Comparison of ENCODE assay signal across 1 cellular context in genomic region chr2:63580651-63581050, GRCh38.
TF ChIP-seq lines count a peak whose summit lies in the region.

No MANE protein-coding gene starts in this region.

TF ChIP-seq in WTC11, 78 proteins besides CTCF, POLR2A, EP300 and RAD21:
- TF ChIP-seq SMAD4 (CRISPR knock-in tag; IDR thresholded peaks at IDR 0.05) (no peak), RELA (CRISPR knock-in tag; IDR thresholded peaks at IDR 0.05; ENCODE audit: borderline replicate concordance) (no peak), NR2C2 (CRISPR knock-in tag; IDR thresholded peaks at IDR 0.05) (no peak), ZNF396 (CRISPR knock-in tag; IDR thresholded peaks at IDR 0.05; ENCODE audit: borderline replicate concordance) (no peak), NFYB (CRISPR knock-in tag; conservative IDR thresholded peaks at IDR 0.05; ENCODE audit: low read depth) (no peak), ZBTB21 (CRISPR knock-in tag; IDR thresholded peaks at IDR 0.05; ENCODE audit: borderline replicate concordance) (no peak), NFATC4 (CRISPR knock-in tag; IDR thresholded peaks at IDR 0.05) (no peak), ESRRA (CRISPR knock-in tag; IDR thresholded peaks at IDR 0.05; ENCODE audit: borderline replicate concordance) (no peak), CREB1 (CRISPR knock-in tag; IDR thresholded peaks at IDR 0.05) (no peak), NR3C1 (CRISPR knock-in tag; conservative IDR thresholded peaks at IDR 0.05; ENCODE audit: low read depth) (no peak), PRDM15 (CRISPR knock-in tag; IDR thresholded peaks at IDR 0.05) (no peak), ZNF232 (CRISPR knock-in tag; IDR thresholded peaks at IDR 0.05) (no peak), JAZF1 (CRISPR knock-in tag; IDR thresholded peaks at IDR 0.05) (no peak), ZNF425 (CRISPR knock-in tag; conservative IDR thresholded peaks at IDR 0.05) (no peak)
- TF ChIP-seq, protein P1, sequence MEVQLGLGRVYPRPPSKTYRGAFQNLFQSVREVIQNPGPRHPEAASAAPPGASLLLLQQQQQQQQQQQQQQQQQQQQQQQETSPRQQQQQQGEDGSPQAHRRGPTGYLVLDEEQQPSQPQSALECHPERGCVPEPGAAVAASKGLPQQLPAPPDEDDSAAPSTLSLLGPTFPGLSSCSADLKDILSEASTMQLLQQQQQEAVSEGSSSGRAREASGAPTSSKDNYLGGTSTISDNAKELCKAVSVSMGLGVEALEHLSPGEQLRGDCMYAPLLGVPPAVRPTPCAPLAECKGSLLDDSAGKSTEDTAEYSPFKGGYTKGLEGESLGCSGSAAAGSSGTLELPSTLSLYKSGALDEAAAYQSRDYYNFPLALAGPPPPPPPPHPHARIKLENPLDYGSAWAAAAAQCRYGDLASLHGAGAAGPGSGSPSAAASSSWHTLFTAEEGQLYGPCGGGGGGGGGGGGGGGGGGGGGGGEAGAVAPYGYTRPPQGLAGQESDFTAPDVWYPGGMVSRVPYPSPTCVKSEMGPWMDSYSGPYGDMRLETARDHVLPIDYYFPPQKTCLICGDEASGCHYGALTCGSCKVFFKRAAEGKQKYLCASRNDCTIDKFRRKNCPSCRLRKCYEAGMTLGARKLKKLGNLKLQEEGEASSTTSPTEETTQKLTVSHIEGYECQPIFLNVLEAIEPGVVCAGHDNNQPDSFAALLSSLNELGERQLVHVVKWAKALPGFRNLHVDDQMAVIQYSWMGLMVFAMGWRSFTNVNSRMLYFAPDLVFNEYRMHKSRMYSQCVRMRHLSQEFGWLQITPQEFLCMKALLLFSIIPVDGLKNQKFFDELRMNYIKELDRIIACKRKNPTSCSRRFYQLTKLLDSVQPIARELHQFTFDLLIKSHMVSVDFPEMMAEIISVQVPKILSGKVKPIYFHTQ (CRISPR knock-in tag; IDR thresholded peaks at IDR 0.05), result no peak
- TF ChIP-seq, protein P2, sequence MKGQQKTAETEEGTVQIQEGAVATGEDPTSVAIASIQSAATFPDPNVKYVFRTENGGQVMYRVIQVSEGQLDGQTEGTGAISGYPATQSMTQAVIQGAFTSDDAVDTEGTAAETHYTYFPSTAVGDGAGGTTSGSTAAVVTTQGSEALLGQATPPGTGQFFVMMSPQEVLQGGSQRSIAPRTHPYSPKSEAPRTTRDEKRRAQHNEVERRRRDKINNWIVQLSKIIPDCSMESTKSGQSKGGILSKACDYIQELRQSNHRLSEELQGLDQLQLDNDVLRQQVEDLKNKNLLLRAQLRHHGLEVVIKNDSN (CRISPR knock-in tag; IDR thresholded peaks at IDR 0.05), result no peak
- TF ChIP-seq, protein P3, sequence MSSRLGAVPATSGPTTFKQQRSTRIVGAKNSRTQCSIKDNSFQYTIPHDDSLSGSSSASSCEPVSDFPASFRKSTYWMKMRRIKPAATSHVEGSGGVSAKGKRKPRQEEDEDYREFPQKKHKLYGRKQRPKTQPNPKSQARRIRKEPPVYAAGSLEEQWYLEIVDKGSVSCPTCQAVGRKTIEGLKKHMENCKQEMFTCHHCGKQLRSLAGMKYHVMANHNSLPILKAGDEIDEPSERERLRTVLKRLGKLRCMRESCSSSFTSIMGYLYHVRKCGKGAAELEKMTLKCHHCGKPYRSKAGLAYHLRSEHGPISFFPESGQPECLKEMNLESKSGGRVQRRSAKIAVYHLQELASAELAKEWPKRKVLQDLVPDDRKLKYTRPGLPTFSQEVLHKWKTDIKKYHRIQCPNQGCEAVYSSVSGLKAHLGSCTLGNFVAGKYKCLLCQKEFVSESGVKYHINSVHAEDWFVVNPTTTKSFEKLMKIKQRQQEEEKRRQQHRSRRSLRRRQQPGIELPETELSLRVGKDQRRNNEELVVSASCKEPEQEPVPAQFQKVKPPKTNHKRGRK (CRISPR knock-in tag; IDR thresholded peaks at IDR 0.05; ENCODE audit: borderline replicate concordance), result no peak
- TF ChIP-seq, protein P4, sequence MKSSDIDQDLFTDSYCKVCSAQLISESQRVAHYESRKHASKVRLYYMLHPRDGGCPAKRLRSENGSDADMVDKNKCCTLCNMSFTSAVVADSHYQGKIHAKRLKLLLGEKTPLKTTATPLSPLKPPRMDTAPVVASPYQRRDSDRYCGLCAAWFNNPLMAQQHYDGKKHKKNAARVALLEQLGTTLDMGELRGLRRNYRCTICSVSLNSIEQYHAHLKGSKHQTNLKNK (CRISPR knock-in tag; IDR thresholded peaks at IDR 0.05), result no peak
